In genomic region chr21:39183272-39184049, GRCh38 we compare ENCODE assay signal across 8 cellular contexts. TPM values are rescaled to one million over a fixed set of nuclear protein-coding genes. Genes with fewer than 3 reads are reported as not detected.
DNase-seq lines count a peak whose midpoint lies in the region; ATAC-seq and TF ChIP-seq lines count a peak whose summit lies in the region.

PSMG1 (minus strand) TSS chr21:39183451; CDS start chr21:39183385, 66 bp downstream.

- peak within 1 kb of the TSS; percentile 63 for H3K9ac ChIP-seq in H9 (ENCODE audit: extremely low read depth, insufficient read length, low read length)

- H3K79me1 ChIP-seq in H9 (ENCODE audit: insufficient read depth, low read depth, low read length, poor library complexity, severe bottlenecking), result no peaks in the 10 kb centered on the region

- peak within 1 kb of the TSS; percentile 91 for H3K4me3 ChIP-seq in fibroblast of mammary gland (ENCODE audit: control insufficient read depth, low read depth, low read length)

- no peak within 1 kb of the TSS for H4K91ac ChIP-seq in H9 (ENCODE audit: insufficient read length, low read depth, low read length)

- H2BK15ac ChIP-seq in H9 (ENCODE audit: low read depth, low read length), result no peak within 1 kb of the TSS

- H3K4me3 Mint-ChIP-seq in H9, result peak within 1 kb of the TSS; percentile 94 to 96
- peak within 1 kb of the TSS; percentile 89 to 99 (median 96) for H3K4me3 Mint-ChIP-seq in naive thymus-derived CD8-positive, alpha-beta T cell
- peak within 1 kb of the TSS; percentile 93 to 99 for H3K4me3 Mint-ChIP-seq in stimulated activated naive B cell treated with anti-CD40 and anti-IgM and Interleukin-4, amounts not matched to agents 10 μg/mL and 1 μg/mL and 100 μg/mL, for 72 hours

- no peak within 1 kb of the TSS for H3K27ac ChIP-seq in H9 (ENCODE audit: insufficient read length, low read depth, low read length)

- H2AK5ac ChIP-seq in H9 (ENCODE audit: insufficient read length, low read length), result no peak within 1 kb of the TSS

- no peaks in the 10 kb centered on the region for H4K20me1 ChIP-seq in H9 (ENCODE audit: control insufficient read depth, insufficient read depth, insufficient read length)

- H4K8ac ChIP-seq in H9 (replicated peaks; ENCODE audit: insufficient read length, low read depth, low read length), result no peak within 1 kb of the TSS

- 0 out of 2 replicates have a peak, but pooled peaks cover 3% of the 10 kb centered on the region for H3K4me1 ChIP-seq in H9 (ENCODE audit: insufficient read depth, low read length)

- no peak within 1 kb of the TSS for H3T11ph ChIP-seq in H9 (ENCODE audit: low read length)

- H3K9me3 ChIP-seq in H9 (ENCODE audit: control insufficient read depth, low read depth, low read length), result no peaks in the 10 kb centered on the region

- no peaks in the 10 kb centered on the region for H3K79me2 ChIP-seq in H9 (ENCODE audit: insufficient read depth, low read length)

- H3K27ac Mint-ChIP-seq in H9, result peak within 1 kb of the TSS; percentile 96 to 99 (median 99)
- H3K27ac Mint-ChIP-seq in naive thymus-derived CD8-positive, alpha-beta T cell, result peak within 1 kb of the TSS; percentile 83 to 99 (median 96)
- peak within 1 kb of the TSS; percentile 97 for H3K27ac Mint-ChIP-seq in stimulated activated naive B cell treated with anti-CD40 and anti-IgM and Interleukin-4, amounts not matched to agents 10 μg/mL and 1 μg/mL and 100 μg/mL, for 72 hours

- peak; percentile 88 to 90 for ATAC-seq in naive thymus-derived CD8-positive, alpha-beta T cell
- peak; percentile 94 to 96 for ATAC-seq in stimulated activated naive B cell treated with anti-CD40 and anti-IgM and Interleukin-4, amounts not matched to agents 10 μg/mL and 1 μg/mL and 100 μg/mL, for 72 hours (replicated peaks)

- H2AFZ ChIP-seq in H9 (ENCODE audit: low read length), result no peak within 1 kb of the TSS

- H3K4me1 Mint-ChIP-seq in H9, result peaks cover 39 to 42% of the 10 kb centered on the region in 2 experiments
- peaks cover 17 to 50% (median 45%) of the 10 kb centered on the region in 4 donors for H3K4me1 Mint-ChIP-seq in naive thymus-derived CD8-positive, alpha-beta T cell
- peaks cover 23 to 36% of the 10 kb centered on the region in 2 donors for H3K4me1 Mint-ChIP-seq in stimulated activated naive B cell treated with anti-CD40 and anti-IgM and Interleukin-4, amounts not matched to agents 10 μg/mL and 1 μg/mL and 100 μg/mL, for 72 hours

- no peak within 1 kb of the TSS for H2BK120ac ChIP-seq in H9 (ENCODE audit: low read depth, low read length, poor library complexity, severe bottlenecking)

- H3K14ac ChIP-seq in H9 (ENCODE audit: insufficient read depth, low read length), result peak within 1 kb of the TSS; percentile 99

- peaks cover 7% of the 10 kb centered on the region for H3K23me2 ChIP-seq in H9 (ENCODE audit: insufficient read length, low read depth, low read length, poor library complexity, severe bottlenecking)

- no peak within 1 kb of the TSS for H3K4ac ChIP-seq in H9 (ENCODE audit: low read depth, low read length)

- H3K23ac ChIP-seq in H9 (ENCODE audit: insufficient read length, low read depth, low read length), result no peak within 1 kb of the TSS

- H2BK12ac ChIP-seq in H9 (ENCODE audit: insufficient read length, low read depth, low read length), result no peak within 1 kb of the TSS

- WGBS in H9 (ENCODE audit: extremely low coverage, insufficient read length, low lambda C conversion rate), result no CpG with 5 or more reads among the region's 76 CpGs

- peak; percentile 95 for TF ChIP-seq POLR2A in Raji (IDR thresholded peaks at IDR 0.05; ENCODE audit: insufficient read depth, low read depth, low read length)

- POLR2A ChIA-PET in naive thymus-derived CD8-positive, alpha-beta T cell (lab: Charles Lee), result interaction anchor here (1.1 to 2.7 kb wide), 7 partner anchors 14 to 417 kb away, joined by 4 to 40 read pairs (median 7); partner anchors contain the start of genes BRWD1 and HMGN1

- no peaks in the 10 kb centered on the region for H3K9me3 Mint-ChIP-seq in H9
- H3K9me3 Mint-ChIP-seq in naive thymus-derived CD8-positive, alpha-beta T cell, result no peaks in the 10 kb centered on the region
- H3K9me3 Mint-ChIP-seq in stimulated activated naive B cell treated with anti-CD40 and anti-IgM and Interleukin-4, amounts not matched to agents 10 μg/mL and 1 μg/mL and 100 μg/mL, for 72 hours, result no peaks in the 10 kb centered on the region

- H2BK20ac ChIP-seq in H9 (ENCODE audit: low read depth, low read length, poor library complexity, severe bottlenecking), result no peak within 1 kb of the TSS

- H3K56ac ChIP-seq in H9 (ENCODE audit: insufficient read length, low read depth, low read length), result no peak within 1 kb of the TSS

- H3K36me3 Mint-ChIP-seq in H9 (ENCODE audit: insufficient read depth in 1 of 3, low read depth in 3 of 3), result peaks cover 19 to 24% (median 19%) of the 10 kb centered on the region in 3 experiments; a peak in 6 of 7 replicates
- peaks cover 0 to 14% (median 0%) of the 10 kb centered on the region in 3 donors for H3K36me3 Mint-ChIP-seq in naive thymus-derived CD8-positive, alpha-beta T cell
- peaks cover 9 to 16% of the 10 kb centered on the region in 2 donors for H3K36me3 Mint-ChIP-seq in stimulated activated naive B cell treated with anti-CD40 and anti-IgM and Interleukin-4, amounts not matched to agents 10 μg/mL and 1 μg/mL and 100 μg/mL, for 72 hours

- H3K18ac ChIP-seq in H9 (ENCODE audit: insufficient read length, low read depth, low read length), result peak within 1 kb of the TSS; percentile 86

- H2BK5ac ChIP-seq in H9 (ENCODE audit: insufficient read length, low read length), result no peak within 1 kb of the TSS

- peak within 1 kb of the TSS; percentile 85 for H3K4me2 ChIP-seq in H9 (ENCODE audit: insufficient read depth, insufficient read length, low read length)

- TF ChIP-seq CTCF in H9 (conservative IDR thresholded peaks at IDR 0.05), result no peak
- TF ChIP-seq CTCF in fibroblast of mammary gland (conservative IDR thresholded peaks at IDR 0.05; ENCODE audit: control insufficient read depth, insufficient read depth, low read depth, low read length), result no peak

- DNase-seq in ELR (ENCODE audit: low read depth) (peak; percentile 94), H9 (peak; percentile 95), M059J (ENCODE audit: low read depth) (peak; percentile 94), fibroblast of mammary gland (ENCODE audit: low read depth) (peak; percentile 91)
- peak; percentile 94 for DNase-seq in activated T-helper 9 cell treated with anti-CD3 and anti-CD28 coated beads, Interleukin-2, amount 50 U/mL, for 16 hours (ENCODE audit: low read depth)
- DNase-seq in naive thymus-derived CD8-positive, alpha-beta T cell, result peak; percentile 86 to 95 (median 93)
- DNase-seq in stimulated activated naive B cell treated with anti-CD40 and anti-IgM and Interleukin-4, amounts not matched to agents 10 μg/mL and 1 μg/mL and 100 μg/mL, for 72 hours, result peak; percentile 92

- H3K27me3 ChIP-seq in H9 (ENCODE audit: insufficient read depth, low read length), result no peaks in the 10 kb centered on the region

- no peaks in the 10 kb centered on the region; the same call in 1 of the 2 replicates for H3K27me3 Mint-ChIP-seq in H9 (ENCODE audit: low read depth)
- H3K27me3 Mint-ChIP-seq in naive thymus-derived CD8-positive, alpha-beta T cell, result no peaks in the 10 kb centered on the region
- no peaks in the 10 kb centered on the region for H3K27me3 Mint-ChIP-seq in stimulated activated naive B cell treated with anti-CD40 and anti-IgM and Interleukin-4, amounts not matched to agents 10 μg/mL and 1 μg/mL and 100 μg/mL, for 72 hours

- H4K5ac ChIP-seq in H9 (ENCODE audit: insufficient read length, low read depth, low read length), result peak within 1 kb of the TSS; percentile 8

RNA-seq across cellular contexts. Expression of gene PSMG1, which starts in this region (rescaled TPM):
- 78.8 and 82.3 TPM in 2 replicates for total RNA-seq in H9 (2021)
- total RNA-seq in M059J (2014; rRNA removed; shearing (Covaris generic)), result 159 and 176 TPM in 2 replicates
- 10 to 100 TPM; 10.7 to 16.1 TPM for total RNA-seq in naive thymus-derived CD8-positive, alpha-beta T cell
- 10 to 100 TPM; 27.3 to 39.0 (median 36.8) TPM for polyA plus RNA-seq in naive thymus-derived CD8-positive, alpha-beta T cell
